ENCODE assay signal across 8 cellular contexts in the genomic region with DNA sequence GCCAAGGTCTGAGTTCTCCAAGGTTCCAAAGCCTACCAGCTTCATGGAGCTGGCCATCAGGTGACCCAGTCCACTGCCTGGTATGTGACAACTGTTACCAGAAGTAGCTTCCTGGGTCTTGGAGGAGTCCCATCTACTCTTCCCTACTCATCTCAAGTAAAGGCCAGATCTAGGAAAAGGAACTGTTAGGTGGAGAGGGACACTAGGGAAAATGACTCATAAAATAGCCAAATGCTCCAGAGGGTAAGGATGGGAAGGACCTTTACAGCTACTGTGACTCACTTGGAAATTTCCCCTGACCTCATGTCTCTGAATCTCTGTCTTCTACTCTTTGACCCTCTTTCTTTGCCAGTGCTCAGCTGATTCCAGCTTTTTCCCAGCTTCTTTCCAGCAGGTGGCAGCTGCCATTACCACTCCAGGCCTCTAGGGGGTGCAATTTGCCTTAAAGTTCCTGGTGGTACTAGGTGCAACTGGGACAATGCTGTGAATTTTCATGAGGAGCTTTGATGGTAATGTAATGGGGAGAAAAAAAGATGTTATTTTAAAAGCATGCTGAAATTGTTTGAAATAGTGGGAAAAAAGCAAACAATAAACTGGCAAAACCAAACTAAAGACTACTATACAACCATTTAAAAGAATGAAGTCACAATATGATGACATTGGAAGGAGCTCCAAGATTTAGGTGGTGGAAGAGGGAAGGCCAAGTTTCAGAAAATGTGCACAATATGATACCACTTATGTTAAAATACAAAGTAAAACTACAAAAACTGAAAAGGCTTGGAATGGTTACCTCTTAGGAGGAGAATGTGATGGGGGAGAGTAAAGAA. TPM values are rescaled to one million over a fixed set of nuclear protein-coding genes. Genes with fewer than 3 reads are reported as not detected.
A peak's percentile ranks its signal among the peaks of the same experiment; 100 is the strongest.
DNase-seq lines count a peak whose midpoint lies in the region; ATAC-seq, FAIRE-seq and TF ChIP-seq lines count a peak whose summit lies in the region.

No MANE protein-coding gene starts in this region.

- no peak overlapping the region for H3K27ac ChIP-seq in caudate nucleus (ENCODE audit: low read depth, low read length)
- H3K27ac ChIP-seq in keratinocyte (ENCODE audit: control insufficient read depth, insufficient read depth, low read length) = no peak overlapping the region

- H3K9me1 ChIP-seq in keratinocyte (ENCODE audit: control insufficient read depth, extremely low read depth, insufficient read depth, low read length) = no peaks in the 10 kb centered on the region

- H4K20me1 ChIP-seq in keratinocyte (ENCODE audit: control insufficient read depth, extremely low read depth, insufficient read depth, low read length) = no peaks in the 10 kb centered on the region

- H2AFZ ChIP-seq in keratinocyte (ENCODE audit: control insufficient read depth, low read length) = no peak overlapping the region

- dilution Hi-C loops in keratinocyte (cut with MboI; ENCODE audit: extremely low pct_ligation_motif_present, low sequenced_read_pairs) = no loop called here

- H3K79me2 ChIP-seq in keratinocyte (ENCODE audit: control insufficient read depth, insufficient read depth, low read length) = no peaks in the 10 kb centered on the region

- H3K4me3 ChIP-seq in keratinocyte (ENCODE audit: control insufficient read depth in 2 of 3, extremely low read depth in 1 of 3, insufficient read depth in 2 of 3, low read depth in 1 of 3, low read length in 3 of 3) = no peak overlapping the region

- no peaks in the 10 kb centered on the region for H3K9me3 ChIP-seq in keratinocyte (ENCODE audit: control insufficient read depth, low read depth, low read length)

- TF ChIP-seq CTCF in keratinocyte (optimal IDR thresholded peaks at IDR 0.05 in 1 of 3, IDR thresholded peaks at IDR 0.05 in 1 of 3, conservative IDR thresholded peaks at IDR 0.05 in 1 of 3; ENCODE audit: extremely low read depth in 1 of 3, insufficient read depth in 2 of 3, low read length in 3 of 3) = peak; percentile 87 to 99 (median 93)

- no peaks in the 10 kb centered on the region for H3K27me3 ChIP-seq in keratinocyte (ENCODE audit: control insufficient read depth, extremely low read depth, insufficient read depth, low read length)

- H3K4me2 ChIP-seq in keratinocyte (ENCODE audit: control insufficient read depth, extremely low read depth, insufficient read depth, low read depth, low read length) = no peak overlapping the region

- no peaks in the 10 kb centered on the region for H3K4me1 ChIP-seq in keratinocyte (ENCODE audit: control insufficient read depth, extremely low read depth, insufficient read depth, low read length)

- peaks cover 9 to 25% of the 10 kb centered on the region in 2 experiments for H3K36me3 ChIP-seq in keratinocyte (ENCODE audit: control insufficient read depth in 2 of 2, extremely low read depth in 1 of 2, insufficient read depth in 2 of 2, low read length in 2 of 2)

- ATAC-seq in HG03457 (IDR thresholded peaks at IDR 0.05; ENCODE audit: unreplicated experiment) = no peak

- FAIRE-seq in TTC549 (lab: Jason Lieb, UNC) (peak; percentile 42), keratinocyte (lab: Jason Lieb, UNC) (peak; percentile 97)

- no peak overlapping the region for H3K9ac ChIP-seq in keratinocyte (ENCODE audit: control insufficient read depth, extremely low read depth, insufficient read depth, low read length)

- peak; percentile 15 for DNase-seq in NK-92 treated with Interleukin-12 subunit alpha and Interleukin-12 subunit beta, amount 100 ng/mL, for 24 hours (lab: John Stamatoyannopoulos, UW)
- DNase-seq in NK-92 (lab: John Stamatoyannopoulos, UW; ENCODE audit: unreplicated experiment) (no peak), NCI-H146 treated with DMSO at 0.1 percent for 48 hours (lab: John Stamatoyannopoulos, UW; ENCODE audit: unreplicated experiment) (peak; percentile 64), caudate nucleus (lab: John Stamatoyannopoulos, UW) (peak in 53 of 61 donors; percentile 4 to 86 (median 41)), keratinocyte (ENCODE audit: low read depth, low spot score) (peak; percentile 25)
- DNase-seq in stimulated activated CD4-positive, alpha-beta T cell treated with anti-CD3 and anti-CD28 coated beads, Interleukin-4, amount 100 ng/mL, for 1 hour = peak; percentile 48

RNA-seq across cellular contexts. Expression of a gene that starts 27.1 kb away (rescaled TPM):
- 3.1 to 4.6 TPM (median 3.7 TPM) in 3 replicates for polyA plus RNA-seq in keratinocyte
- polyA plus RNA-seq in keratinocyte (2011; ENCODE audit: low read depth) = 1.3 TPM
- 2.7 and 3.1 TPM in 2 replicates for polyA plus RNA-seq in keratinocyte (2011; cell fraction: cytosol; rRNA removed)
- polyA plus RNA-seq in keratinocyte (2011; cell fraction: nucleus; rRNA removed) = 15.8 and 16.1 TPM in 2 replicates
- polyA plus RNA-seq in keratinocyte (2012; ENCODE audit: low replicate concordance) = 2.7 and 10.1 TPM in 2 replicates
- polyA minus RNA-seq in keratinocyte = 5.4 to 10.7 TPM (median 5.5 TPM) in 3 replicates
- 6.9 TPM for polyA minus RNA-seq in keratinocyte (2011; cell fraction: cytosol; rRNA and poly(A)+ RNA removed)
- polyA minus RNA-seq in keratinocyte (2011; cell fraction: nucleus; rRNA and poly(A)+ RNA removed) = 19.2 and 26.1 TPM in 2 replicates

RNA-seq across cellular contexts. Expression of a gene that starts 54.6 kb away (rescaled TPM):
- polyA plus RNA-seq in keratinocyte = 8.9 to 10.6 TPM (median 9.2 TPM) in 3 replicates
- 5.4 TPM for polyA plus RNA-seq in keratinocyte (2011; ENCODE audit: low read depth)
- 6.7 and 8.1 TPM in 2 replicates for polyA plus RNA-seq in keratinocyte (2011; cell fraction: cytosol; rRNA removed)
- 31.8 and 32.1 TPM in 2 replicates for polyA plus RNA-seq in keratinocyte (2011; cell fraction: nucleus; rRNA removed)
- polyA plus RNA-seq in keratinocyte (2012; ENCODE audit: low replicate concordance) = 9.6 and 13.4 TPM in 2 replicates
- polyA minus RNA-seq in keratinocyte = 7.6 to 13.0 TPM (median 10.4 TPM) in 3 replicates
- polyA minus RNA-seq in keratinocyte (2011; cell fraction: cytosol; rRNA and poly(A)+ RNA removed) = 8.6 TPM
- 8.2 and 11.0 TPM in 2 replicates for polyA minus RNA-seq in keratinocyte (2011; cell fraction: nucleus; rRNA and poly(A)+ RNA removed)

RNA-seq across cellular contexts. Expression of a gene that starts 54.8 kb away (rescaled TPM):
- 0.08 TPM in 1 of 3 replicates, not detected in the others for polyA plus RNA-seq in keratinocyte
- not detected for polyA plus RNA-seq in keratinocyte (2011; ENCODE audit: low read depth)
- 0.04 TPM in 1 of 2 replicates, not detected in the other for polyA plus RNA-seq in keratinocyte (2011; cell fraction: cytosol; rRNA removed)
- 0.15 and 0.19 TPM in 2 replicates for polyA plus RNA-seq in keratinocyte (2011; cell fraction: nucleus; rRNA removed)
- not detected in 2 replicates for polyA plus RNA-seq in keratinocyte (2012; ENCODE audit: low replicate concordance)
- polyA minus RNA-seq in keratinocyte = not detected in 3 replicates
- not detected for polyA minus RNA-seq in keratinocyte (2011; cell fraction: cytosol; rRNA and poly(A)+ RNA removed)
- not detected in 2 replicates for polyA minus RNA-seq in keratinocyte (2011; cell fraction: nucleus; rRNA and poly(A)+ RNA removed)
